ENCODE assay signal across 2 cellular contexts in genomic region chr20:45797955-45798354, GRCh38. TPM values are rescaled to one million over a fixed set of nuclear protein-coding genes. Genes with fewer than 3 reads are reported as not detected.
"Had no signal": no experiment of that assay in that cellular context is flagged by ENCODE, and none has a peak within 500 bp of the region (broad histone marks: within the 10 kb centered on the region; RNA-seq: fewer than 3 reads in every experiment).

No MANE protein-coding gene starts in this region.

RNA-seq across cellular contexts. Expression of gene WFDC3, which starts 6.3 kb away (rescaled TPM):
- total RNA-seq: G401, GM12878 had no signal

RNA-seq across cellular contexts. Expression of gene TNNC2, which starts 29.2 kb away (rescaled TPM):
- total RNA-seq: GM12878 had no signal
